In the genomic region with DNA sequence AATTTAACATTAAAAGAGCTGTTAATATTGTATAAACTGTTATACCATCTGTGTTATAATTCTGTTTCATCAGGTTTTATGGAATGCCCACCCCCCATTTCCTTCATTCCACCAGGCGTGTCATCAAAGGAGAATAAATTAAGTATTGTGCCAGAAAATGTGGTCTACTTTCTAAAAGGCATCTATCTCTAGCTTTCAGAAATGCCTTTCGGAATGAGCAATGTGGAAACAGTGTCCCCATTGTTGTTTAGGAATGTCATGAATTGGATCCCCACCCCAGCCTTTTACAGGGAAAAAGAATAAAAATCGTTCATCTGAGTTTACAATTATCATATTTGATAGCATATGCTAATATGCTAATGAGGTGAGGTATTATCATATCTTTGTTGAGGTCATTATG, we compare ENCODE assay signal across 20 cellular contexts. TPM values are rescaled to one million over a fixed set of nuclear protein-coding genes. Genes with fewer than 3 reads are reported as not detected.
DNase-seq lines count a peak whose midpoint lies in the region; ATAC-seq and TF ChIP-seq lines count a peak whose summit lies in the region.
"Had no signal": no experiment of that assay in that cellular context is flagged by ENCODE, and none has a peak within 500 bp of the region (broad histone marks: within the 10 kb centered on the region; RNA-seq: fewer than 3 reads in every experiment).

No MANE protein-coding gene starts in this region.

- H3K27ac ChIP-seq in cardiac muscle cell: peak overlapping the region; percentile 42
- no peak overlapping the region for H3K27ac ChIP-seq in heart left ventricle
- H3K27ac ChIP-seq in ectodermal cell (ENCODE audit: insufficient read depth, low read depth, low read length, poor library complexity, severe bottlenecking): peak overlapping the region; percentile 89
- peak overlapping the region; percentile 87 for H3K27ac ChIP-seq in mesodermal cell (ENCODE audit: low read depth, low read length, severe bottlenecking)
- H3K27ac ChIP-seq in GM23248: no peak overlapping the region
- H3K27ac ChIP-seq: 22Rv1, PC-9 had no signal

- H2AFZ ChIP-seq in GM23248: no peak overlapping the region
- H2AFZ ChIP-seq: PC-9 had no signal

- no peak overlapping the region for H3K4me3 ChIP-seq in cardiac muscle cell
- no peak overlapping the region for H3K4me3 ChIP-seq in heart left ventricle
- no peak overlapping the region for H3K4me3 ChIP-seq in ectodermal cell (ENCODE audit: insufficient read depth, low read depth, low read length)
- no peak overlapping the region for H3K4me3 ChIP-seq in mesodermal cell (ENCODE audit: extremely low read depth, insufficient read depth, low read length, poor library complexity, severe bottlenecking)
- H3K4me3 ChIP-seq in GM23248: no peak overlapping the region
- H3K4me3 ChIP-seq: GM12878, PC-9 had no signal

- WGBS in heart left ventricle, 4 donors: 54 to 60% (median 58%) methylated on average over 3 of the region's 3 CpGs
- 43 to 60% methylated on average over 1 to 2 of the region's 3 CpGs for WGBS in ectodermal cell, 2 experiments
- no CpG with 5 or more reads among the region's 3 CpGs for WGBS in mesodermal cell (ENCODE audit: insufficient coverage in 2 of 2), 2 experiments
- 20 to 21% methylated on average over 3 of the region's 3 CpGs for WGBS in GM23248 (ENCODE audit: low coverage in 1 of 2, low lambda C conversion rate in 2 of 2, missing lambda C conversion rate in 2 of 2), 2 experiments

- H3K4me2 ChIP-seq in GM23248 (ENCODE audit: unreplicated experiment): no peak overlapping the region
- H3K4me2 ChIP-seq: PC-9 had no signal

- no peaks in the 10 kb centered on the region for H4K20me1 ChIP-seq in GM23248 (ENCODE audit: insufficient read depth)

- intact Hi-C loops in heart left ventricle (cut with DNase I): no loop called here

- no peaks in the 10 kb centered on the region for H3K9me2 ChIP-seq in GM23248 (ENCODE audit: insufficient read depth)

- TF ChIP-seq CTCF in cardiac muscle cell (IDR thresholded peaks at IDR 0.05; ENCODE audit: low read depth, low read length) (no peak), heart left ventricle (IDR thresholded peaks at IDR 0.05) (no peak)

- peaks cover 41% of the 10 kb centered on the region for H3K4me1 ChIP-seq in cardiac muscle cell (ENCODE audit: low read depth)
- H3K4me1 ChIP-seq in heart left ventricle: no peaks in the 10 kb centered on the region
- peaks cover 18% of the 10 kb centered on the region for H3K4me1 ChIP-seq in ectodermal cell (ENCODE audit: control insufficient read depth, insufficient read depth, low read length)
- peaks cover 15% of the 10 kb centered on the region for H3K4me1 ChIP-seq in mesodermal cell (ENCODE audit: control insufficient read depth, insufficient read depth, low read length, poor library complexity, severe bottlenecking)
- no peaks in the 10 kb centered on the region for H3K4me1 ChIP-seq in GM23248 (ENCODE audit: insufficient read depth)
- H3K4me1 ChIP-seq: BE2C had no signal

- in situ Hi-C loops in GM23248 (cut with MboI): no loop called here

- no peak for DNase-seq in cardiac muscle cell (ENCODE audit: low read depth in 1 of 2, low spot score in 1 of 2)
- no peak for DNase-seq in heart left ventricle
- no peak for DNase-seq in GM23248
- DNase-seq in activated CD4-positive, CD25-positive, alpha-beta regulatory T cell treated with anti-CD3 and anti-CD28 coated beads, Interleukin-2, amount 50 U/mL, for 72 hours: no peak
- no peak for DNase-seq in EL
- no peak for DNase-seq in DMS114 treated with DMSO at 0.1 percent for 48 hours (lab: John Stamatoyannopoulos, UW; ENCODE audit: unreplicated experiment)
- DNase-seq: BE2C; CD4-positive, alpha-beta T cell; DMS79; KBM-7; MV-4-11; NCI-H1436 treated with DMSO at 0.1 percent for 48 hours; NCI-H2029 treated with DMSO at 0.1 percent for 48 hours; NCI-H2171 treated with DMSO at 0.1 percent for 48 hours; NCI-H748 treated with DMSO at 0.1 percent for 48 hours; PC-9 had no signal

- H3K9ac ChIP-seq in GM23248: no peak overlapping the region

- H3K9me3 ChIP-seq in cardiac muscle cell (ENCODE audit: low read depth) (no peaks in the 10 kb centered on the region), heart left ventricle (no peaks in the 10 kb centered on the region), ectodermal cell (ENCODE audit: control insufficient read depth, low read length) (no peaks in the 10 kb centered on the region), mesodermal cell (ENCODE audit: control insufficient read depth, low read length) (no peaks in the 10 kb centered on the region), GM23248 (ENCODE audit: low read depth) (no peaks in the 10 kb centered on the region)
- H3K9me3 ChIP-seq: BE2C had no signal

- no peaks in the 10 kb centered on the region for H3F3A ChIP-seq in GM23248 (ENCODE audit: insufficient read depth)

- ATAC-seq in heart left ventricle: no peak
- ATAC-seq: GM12878 had no signal

- H3K27me3 ChIP-seq in cardiac muscle cell: no peaks in the 10 kb centered on the region
- peaks cover 0 to 54% (median 0%) of the 10 kb centered on the region in 9 donors for H3K27me3 ChIP-seq in heart left ventricle
- no peaks in the 10 kb centered on the region for H3K27me3 ChIP-seq in ectodermal cell (ENCODE audit: control insufficient read depth, insufficient read depth, low read length, poor library complexity, severe bottlenecking)
- no peaks in the 10 kb centered on the region for H3K27me3 ChIP-seq in GM23248 (replicated peaks; ENCODE audit: insufficient read depth)
- H3K27me3 ChIP-seq: BE2C had no signal

- H3K79me2 ChIP-seq in GM23248 (ENCODE audit: insufficient read depth): no peaks in the 10 kb centered on the region

- TF ChIP-seq POLR2A in heart left ventricle (IDR thresholded peaks at IDR 0.05): no peak

- H3K36me3 ChIP-seq in cardiac muscle cell (no peaks in the 10 kb centered on the region), heart left ventricle (no peaks in the 10 kb centered on the region), ectodermal cell (ENCODE audit: control insufficient read depth, insufficient read depth, low read length) (no peaks in the 10 kb centered on the region), mesodermal cell (ENCODE audit: control insufficient read depth, insufficient read depth, low read length) (no peaks in the 10 kb centered on the region), GM23248 (ENCODE audit: low read depth) (no peaks in the 10 kb centered on the region)
- H3K36me3 ChIP-seq: BE2C had no signal

RNA-seq across cellular contexts. Expression of gene CCDC160, which starts 56.4 kb away (rescaled TPM):
- total RNA-seq in cardiac muscle cell (7.5 and 10.2 TPM in 2 replicates), heart left ventricle (not detected)
- polyA plus RNA-seq in cardiac muscle cell (19.0 and 22.1 TPM in 2 replicates), heart left ventricle (under 1 TPM in 1 of 2 donors, not detected in 1; 0.06 TPM), GM23248 (2016; fragmentation: Nextera tagmentation; extraction: Ambion mirVana) (not detected in 2 replicates)
- polyA plus RNA-seq in ectodermal cell (2013, experiment 1 of 4): 45.3 TPM
- 52.2 TPM for polyA plus RNA-seq in ectodermal cell (2013, experiment 2 of 4)
- 58.3 TPM for polyA plus RNA-seq in ectodermal cell (2013, experiment 3 of 4)
- 58.2 TPM for polyA plus RNA-seq in ectodermal cell (2013, experiment 4 of 4)
- polyA plus RNA-seq in mesodermal cell (2013, experiment 1 of 2): 9.0 TPM
- polyA plus RNA-seq in mesodermal cell (2013, experiment 2 of 2): 9.2 TPM
- not detected in 2 replicates for total RNA-seq in GM23248 (2014; rRNA removed; shearing (Covaris generic))
- total RNA-seq: CD4-positive, alpha-beta T cell; GM12878 had no signal
- polyA plus RNA-seq: GM12878 had no signal

Comparison
In these comparisons a context has a peak if more than half of its experiments do, and no peak if none do; other contexts are left out.
1. H3K27ac ChIP-seq: peak in cardiac muscle cell (single experiment), ectodermal cell (single experiment) and mesodermal cell (single experiment); none in heart left ventricle (0 of 12) and GM23248 (single experiment).